In the genomic region with DNA sequence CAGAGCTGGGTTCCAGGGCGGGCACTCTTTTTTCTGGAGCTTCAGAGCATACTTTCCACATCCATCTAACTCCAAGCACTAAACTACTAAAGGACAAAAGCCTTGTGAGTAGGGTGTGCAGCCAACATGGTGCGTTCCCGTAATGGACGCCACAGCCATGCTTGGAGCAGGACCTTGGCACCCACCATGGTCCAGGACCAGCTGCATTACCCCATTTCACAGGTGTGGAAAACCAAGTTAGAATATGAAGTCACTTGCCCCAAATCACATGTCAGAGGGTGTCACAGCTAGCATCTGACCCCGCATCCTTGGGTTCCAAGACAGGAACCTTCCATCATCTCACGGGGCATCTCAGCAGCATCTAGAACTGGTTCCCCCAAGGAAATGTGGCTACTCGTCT, we compare ENCODE assay signal across 19 cellular contexts.
DNase-seq lines count a peak whose midpoint lies in the region; ATAC-seq and TF ChIP-seq lines count a peak whose summit lies in the region.
"Had no signal": no experiment of that assay in that cellular context is flagged by ENCODE, and none has a peak within 500 bp of the region (broad histone marks: within the 10 kb centered on the region; RNA-seq: fewer than 3 reads in every experiment).

No MANE protein-coding gene starts in this region.

- H3K4me1 Mint-ChIP-seq in stimulated activated effector memory CD8-positive, alpha-beta T cell treated with anti-CD3 and anti-CD28 coated beads, Interleukin-12 subunit alpha, Interleukin-12 subunit beta, amount 100 ng/mL, for 72 hours, result no peaks in the 10 kb centered on the region

- H3K27ac Mint-ChIP-seq in stimulated activated effector memory CD8-positive, alpha-beta T cell treated with anti-CD3 and anti-CD28 coated beads, Interleukin-12 subunit alpha, Interleukin-12 subunit beta, amount 100 ng/mL, for 72 hours, result peak overlapping the region; percentile 50

- H4K20me1 ChIP-seq in BLaER1, result no peaks in the 10 kb centered on the region; the same call in 1 of the 2 replicates

- peak overlapping the region; percentile 19; the same call in 1 of the 2 replicates for H3K27ac ChIP-seq in BLaER1
- H3K27ac ChIP-seq in angular gyrus (ENCODE audit: low read depth, low read length), result peak overlapping the region; percentile 56

- peak overlapping the region; percentile 97 for H3K4me2 ChIP-seq in BLaER1

- ATAC-seq in left lobe of liver, result no peak
- ATAC-seq in stimulated activated effector memory CD8-positive, alpha-beta T cell treated with anti-CD3 and anti-CD28 coated beads, Interleukin-12 subunit alpha, Interleukin-12 subunit beta, amount 100 ng/mL, for 72 hours, result no peak
- no peak for ATAC-seq in omental fat pad (ENCODE audit: low FRiP score)
- ATAC-seq: left lung, PC-3 had no signal

- H3K27me3 ChIP-seq in BLaER1, result no peaks in the 10 kb centered on the region
- H3K27me3 ChIP-seq: left lung, upper lobe of left lung had no signal

- peak; percentile 21 for DNase-seq in left lobe of liver (ENCODE audit: low spot score)
- DNase-seq in stimulated activated effector memory CD8-positive, alpha-beta T cell treated with anti-CD3 and anti-CD28 coated beads, Interleukin-12 subunit alpha, Interleukin-12 subunit beta, amount 100 ng/mL, for 72 hours (ENCODE audit: low spot score in 2 of 2), result no peak
- DNase-seq in stimulated activated CD4-positive, alpha-beta T cell treated with anti-CD3 and anti-CD28 coated beads, Interleukin-4, amount 100 ng/mL, for 24 hours, result no peak
- no peak for DNase-seq in omental fat pad (ENCODE audit: low spot score)
- DNase-seq in activated CD4-positive, alpha-beta T cell treated with anti-CD3 and anti-CD28 coated beads, Interleukin-2, amount 50 U/mL, for 4 hours, result no peak
- DNase-seq in GM19240 (ENCODE audit: insufficient read length, low spot score), result no peak
- DNase-seq: activated CD4-positive, CD25-positive, alpha-beta regulatory T cell; activated CD8-positive, alpha-beta memory T cell treated with anti-CD3 and anti-CD28 coated beads for 24 hours; DND-41; foreskin melanocyte; left lung; NCI-H1417 treated with DMSO at 0.1 percent for 48 hours; NCI-H69; occipital lobe; PC-3; upper lobe of left lung had no signal

- no peak overlapping the region for H3K4me3 Mint-ChIP-seq in stimulated activated effector memory CD8-positive, alpha-beta T cell treated with anti-CD3 and anti-CD28 coated beads, Interleukin-12 subunit alpha, Interleukin-12 subunit beta, amount 100 ng/mL, for 72 hours

- peaks cover 96% of the 10 kb centered on the region for H3K36me3 Mint-ChIP-seq in stimulated activated effector memory CD8-positive, alpha-beta T cell treated with anti-CD3 and anti-CD28 coated beads, Interleukin-12 subunit alpha, Interleukin-12 subunit beta, amount 100 ng/mL, for 72 hours

- H3K9ac ChIP-seq in BLaER1, result no peak overlapping the region

- H3K4me3 ChIP-seq in BLaER1, result no peak overlapping the region
- H3K4me3 ChIP-seq: left lung, upper lobe of left lung had no signal

- H3K9me3 ChIP-seq in BLaER1, result no peaks in the 10 kb centered on the region
- H3K9me3 ChIP-seq: left lung, upper lobe of left lung had no signal

- peaks cover 77% of the 10 kb centered on the region for H3K4me1 ChIP-seq in BLaER1

- TF ChIP-seq CTCF in omental fat pad (IDR thresholded peaks at IDR 0.05), result no peak

- peaks cover 84% of the 10 kb centered on the region for H3K36me3 ChIP-seq in BLaER1

- H3K9me3 Mint-ChIP-seq in stimulated activated effector memory CD8-positive, alpha-beta T cell treated with anti-CD3 and anti-CD28 coated beads, Interleukin-12 subunit alpha, Interleukin-12 subunit beta, amount 100 ng/mL, for 72 hours, result no peaks in the 10 kb centered on the region
- H3K9me3 Mint-ChIP-seq: activated T-helper 2 cell treated with anti-CD3 and anti-CD28 coated beads, Interferon-gamma antibody, Interleukin-2, Interleukin-4, amounts not matched to agents 10 μg/mL and 5 μg/mL and 100 μg/mL, durations not matched to agents 14 hours and 24 hours and 36 hours had no signal
